In the genomic region with DNA sequence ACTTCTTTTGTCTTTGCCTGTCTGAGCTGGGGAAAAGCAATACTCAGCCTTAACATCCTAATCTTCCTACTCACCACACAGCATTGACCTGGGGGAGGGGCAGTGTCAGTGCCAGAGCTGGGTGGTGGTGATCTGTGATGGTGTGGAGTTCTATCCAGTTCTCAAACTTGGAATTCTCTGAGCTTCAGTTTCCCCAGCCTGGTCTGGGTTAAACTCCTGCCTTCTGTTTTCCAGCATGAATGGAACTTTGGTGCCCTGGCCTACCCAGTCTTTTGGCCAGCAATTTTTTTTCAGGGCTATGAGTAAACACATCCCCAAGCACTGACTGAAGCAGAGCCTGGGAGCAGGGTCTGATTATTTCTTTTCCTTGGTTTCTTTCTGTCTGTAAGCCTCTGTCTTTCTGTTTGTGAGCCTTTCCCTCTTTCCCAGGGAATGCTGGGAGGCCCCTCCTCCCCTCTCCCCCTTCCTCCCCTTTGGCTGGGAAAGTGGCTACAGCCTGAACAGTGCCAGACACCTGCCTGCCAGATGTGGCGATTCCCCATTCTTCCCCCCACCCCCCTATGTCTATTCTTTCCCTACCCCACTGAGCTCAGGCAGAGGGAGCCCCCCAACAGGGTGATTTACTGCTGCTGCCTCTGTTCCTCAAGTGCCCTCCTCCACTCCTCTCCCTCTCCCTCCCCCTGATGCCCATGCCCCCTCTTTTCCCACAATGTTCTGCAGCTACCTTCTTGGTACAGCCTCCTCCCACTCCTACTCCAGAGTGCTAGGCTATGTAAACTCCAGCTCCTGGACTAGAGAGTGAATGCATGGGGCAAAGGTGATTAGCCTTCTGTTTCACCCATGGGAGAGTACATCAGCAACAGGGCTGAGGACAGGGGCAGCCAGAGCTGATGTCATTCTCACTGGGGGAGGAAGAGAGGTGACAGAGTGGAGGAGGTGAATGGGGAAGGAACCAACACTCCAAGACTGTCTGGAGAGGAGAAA, we compare ENCODE assay signal across 8 cellular contexts. TPM values are rescaled to one million over a fixed set of nuclear protein-coding genes. Genes with fewer than 3 reads are reported as not detected.
A peak's percentile ranks its signal among the peaks of the same experiment; 100 is the strongest.
DNase-seq lines count a peak whose midpoint lies in the region; ATAC-seq and TF ChIP-seq lines count a peak whose summit lies in the region.

No MANE protein-coding gene starts in this region.

- H3K27ac ChIP-seq in right cardiac atrium (ENCODE audit: low read length) (peak overlapping the region; percentile 60), sigmoid colon (peak overlapping the region; percentile 72 to 91 (median 87))

- TF ChIP-seq CTCF in HFFc6 (IDR thresholded peaks at IDR 0.05) (no peak), sigmoid colon (IDR thresholded peaks at IDR 0.05) (no peak)

- peaks cover 6% of the 10 kb centered on the region for H3K4me1 ChIP-seq in right cardiac atrium (ENCODE audit: control insufficient read depth, insufficient read depth, low read length)
- peaks cover 3 to 72% (median 59%) of the 10 kb centered on the region in 4 donors for H3K4me1 ChIP-seq in sigmoid colon

- H3K27me3 ChIP-seq in right cardiac atrium (ENCODE audit: control insufficient read depth, insufficient read depth), result no peaks in the 10 kb centered on the region
- no peaks in the 10 kb centered on the region for H3K27me3 ChIP-seq in sigmoid colon

- H3K4me3 Mint-ChIP-seq in HFFc6, result peak overlapping the region; percentile 75; the same call in 1 of the 2 replicates

- no peak overlapping the region for H3K4me3 ChIP-seq in right cardiac atrium (ENCODE audit: low read length)
- peak overlapping the region in 2 of 4 donors; percentile 33 to 44 for H3K4me3 ChIP-seq in sigmoid colon

- peak; percentile 29 for DNase-seq in HFFc6
- DNase-seq in right cardiac atrium, result no peak
- DNase-seq in sigmoid colon, result peak; percentile 78
- DNase-seq in NCI-H146 (lab: John Stamatoyannopoulos, UW), result no peak
- DNase-seq in RKO (ENCODE audit: low spot score), result no peak
- DNase-seq in T-helper 1 cell, result no peak

- no peaks in the 10 kb centered on the region for H3K27me3 Mint-ChIP-seq in HFFc6 (ENCODE audit: insufficient read depth)

- TF ChIP-seq POLR2A in sigmoid colon (IDR thresholded peaks at IDR 0.05), result no peak

- peak overlapping the region; percentile 96 for H3K27ac Mint-ChIP-seq in HFFc6

- H3K36me3 Mint-ChIP-seq in HFFc6 (ENCODE audit: low read depth), result peaks cover 21% of the 10 kb centered on the region

- no peaks in the 10 kb centered on the region for H3K9me3 ChIP-seq in right cardiac atrium (ENCODE audit: control insufficient read depth, low read length)
- H3K9me3 ChIP-seq in sigmoid colon, result no peaks in the 10 kb centered on the region

- H3K36me3 ChIP-seq in sigmoid colon, result peaks cover 12 to 30% (median 24%) of the 10 kb centered on the region in 4 donors

- intact Hi-C loops in right cardiac atrium (cut with DNase I), result no loop called here
- intact Hi-C loops in sigmoid colon (cut with DNase I), result no loop called here

- TF ChIP-seq EP300 in sigmoid colon (IDR thresholded peaks at IDR 0.05), result no peak

- H3K9me3 Mint-ChIP-seq in HFFc6, result no peaks in the 10 kb centered on the region

- ATAC-seq in SK-N-SH treated with all-trans-retinoic acid at 6 μM for 48 hours, result peak; percentile 61
- ATAC-seq in right cardiac atrium, result peak in 1 of 2 donors; percentile 38
- ATAC-seq in HG03280 (IDR thresholded peaks at IDR 0.05; ENCODE audit: unreplicated experiment), result no peak

- 24% methylated on average over 1 of the region's 1 CpG for WGBS in right cardiac atrium
- 54 to 56% methylated on average over 1 of the region's 1 CpG for WGBS in sigmoid colon, 2 donors

- peaks cover 43% of the 10 kb centered on the region for H3K4me1 Mint-ChIP-seq in HFFc6 (ENCODE audit: low read depth)

TF ChIP-seq in SK-N-SH treated with all-trans-retinoic acid at 6 μM for 48 hours, 23 proteins besides CTCF, POLR2A, EP300 and RAD21:
- TF ChIP-seq BACH2 (CRISPR knock-in tag; IDR thresholded peaks at IDR 0.05; ENCODE audit: borderline replicate concordance), result no peak
- no peak for TF ChIP-seq ZNF565 (CRISPR knock-in tag; conservative IDR thresholded peaks at IDR 0.05; ENCODE audit: low read depth)
- TF ChIP-seq ZFP30 (CRISPR knock-in tag; IDR thresholded peaks at IDR 0.05), result no peak
- TF ChIP-seq TCF4 (CRISPR knock-in tag; IDR thresholded peaks at IDR 0.05; ENCODE audit: borderline replicate concordance), result peak; percentile 77; the same call in 1 of the 2 replicates
- TF ChIP-seq GLIS3 (CRISPR knock-in tag; IDR thresholded peaks at IDR 0.05), result peak; percentile 24; the same call in 1 of the 2 replicates

RNA-seq across cellular contexts. Expression of a gene that starts 11.1 kb away (rescaled TPM):
- not detected for total RNA-seq in HFFc6 (2021; fragmentation: NEBNext Ultra II Directional; extraction: Animal tissue kit (Norgen Biotek cat#: 25700))
- total RNA-seq in right cardiac atrium (under 1 TPM; 0.39 to 0.71 (median 0.46) TPM), sigmoid colon (under 1 TPM in 1 of 4 donors, not detected in 3; 0.54 TPM)
- polyA plus RNA-seq in right cardiac atrium (0.20 TPM), sigmoid colon (under 1 TPM; 0.60 to 0.92 (median 0.69) TPM)

RNA-seq across cellular contexts. Expression of a gene that starts 28.3 kb away (rescaled TPM):
- total RNA-seq in HFFc6 (2021; fragmentation: NEBNext Ultra II Directional; extraction: Animal tissue kit (Norgen Biotek cat#: 25700)), result 100 to 1,000 TPM; 178 to 225 (median 200) TPM
- total RNA-seq in right cardiac atrium (100 to 1,000 TPM; 103 to 120 (median 119) TPM), sigmoid colon (10 to 100 TPM; 39.6 to 74.2 (median 61.2) TPM)
- polyA plus RNA-seq in right cardiac atrium (112 TPM), sigmoid colon (100 to 1,000 TPM; 114 to 155 (median 147) TPM)

RNA-seq across cellular contexts. Expression of a gene that starts 31.4 kb away (rescaled TPM):
- total RNA-seq in HFFc6 (2021; fragmentation: NEBNext Ultra II Directional; extraction: Animal tissue kit (Norgen Biotek cat#: 25700)), result 1 to 10 TPM; 4.0 to 7.4 (median 6.1) TPM
- total RNA-seq in right cardiac atrium (10 to 100 TPM in 1 of 4 donors, 1 to 10 TPM in 3; 6.5 to 17.0 (median 8.9) TPM), sigmoid colon (10 to 100 TPM in 2 of 4 donors, 1 to 10 TPM in 2; 5.6 to 18.6 (median 10.6) TPM)
- polyA plus RNA-seq in right cardiac atrium (6.0 TPM), sigmoid colon (10 to 100 TPM in 1 of 3 donors, 1 to 10 TPM in 2; 4.4 to 19.2 (median 7.0) TPM)

RNA-seq across cellular contexts. Expression of a gene that starts 52.4 kb away (rescaled TPM):
- under 1 TPM; 0.21 to 0.59 (median 0.32) TPM for total RNA-seq in HFFc6 (2021; fragmentation: NEBNext Ultra II Directional; extraction: Animal tissue kit (Norgen Biotek cat#: 25700))
- total RNA-seq in right cardiac atrium (under 1 TPM; 0.28 to 0.97 (median 0.37) TPM), sigmoid colon (under 1 TPM in 1 of 4 donors, not detected in 3; 0.54 TPM)
- polyA plus RNA-seq in right cardiac atrium (0.32 TPM), sigmoid colon (under 1 TPM in 1 of 3 donors, not detected in 2; 0.45 TPM)

Comparison
In these comparisons a context has a peak if more than half of its experiments do, and no peak if none do; other contexts are left out.
1. DNase-seq: peak in HFFc6 (single experiment) and sigmoid colon (single experiment); none in right cardiac atrium (0 of 3), NCI-H146 (single experiment), RKO (single experiment) and T-helper 1 cell (0 of 5).